9 cellular contexts compared by ENCODE assay signal in genomic region chr12:93847517-93848452, GRCh38.
A peak's percentile ranks its signal among the peaks of the same experiment; 100 is the strongest.
DNase-seq lines count a peak whose midpoint lies in the region; ATAC-seq, FAIRE-seq and TF ChIP-seq lines count a peak whose summit lies in the region.
"Had no signal": no experiment of that assay in that cellular context is flagged by ENCODE, and none has a peak within 500 bp of the region (broad histone marks: within the 10 kb centered on the region; RNA-seq: fewer than 3 reads in every experiment).

No MANE protein-coding gene starts in this region.

- H3K27me3 Mint-ChIP-seq in IgD-negative memory B cell, result no peaks in the 10 kb centered on the region

- H3K4me3 Mint-ChIP-seq in IgD-negative memory B cell, result peak overlapping the region in 3 of 4 donors; percentile 29 to 64 (median 34)

- ATAC-seq in GM18505 (IDR thresholded peaks at IDR 0.05; ENCODE audit: unreplicated experiment) (peak; percentile 78), GM21717 (IDR thresholded peaks at IDR 0.05; ENCODE audit: unreplicated experiment) (peak; percentile 73)

- no peak for TF ChIP-seq POLR2A in GM18505 (IDR thresholded peaks at IDR 0.05; ENCODE audit: borderline replicate concordance, extremely low read depth, insufficient read depth, insufficient read length)

- DNase-seq in fibroblast of peridontal ligament (ENCODE audit: extremely low read depth) (peak; percentile 33), NCI-H524 treated with DMSO at 0.1 percent for 48 hours (lab: John Stamatoyannopoulos, UW) (no peak), globus pallidus (ENCODE audit: low spot score) (no peak), NCI-H510A treated with DMSO at 0.1 percent for 48 hours (lab: John Stamatoyannopoulos, UW) (no peak), frontal cortex (ENCODE audit: low spot score in 2 of 2) (no peak)
- DNase-seq: activated CD4-positive, alpha-beta T cell treated with anti-CD3 and anti-CD28 coated beads, Interleukin-2, amount 50 U/mL, for 1 hour had no signal

- peaks cover 0 to 4% (median 0%) of the 10 kb centered on the region in 3 donors for H3K9me3 Mint-ChIP-seq in IgD-negative memory B cell

- FAIRE-seq in frontal cortex (lab: Jason Lieb, UNC), result no peak

- H3K36me3 Mint-ChIP-seq in IgD-negative memory B cell, result peaks cover 7% of the 10 kb centered on the region

- H3K4me1 Mint-ChIP-seq in IgD-negative memory B cell, result peaks cover 20 to 32% (median 22%) of the 10 kb centered on the region in 3 donors

- peak overlapping the region; percentile 78 to 87 (median 82) for H3K27ac Mint-ChIP-seq in IgD-negative memory B cell
